In the genomic region with DNA sequence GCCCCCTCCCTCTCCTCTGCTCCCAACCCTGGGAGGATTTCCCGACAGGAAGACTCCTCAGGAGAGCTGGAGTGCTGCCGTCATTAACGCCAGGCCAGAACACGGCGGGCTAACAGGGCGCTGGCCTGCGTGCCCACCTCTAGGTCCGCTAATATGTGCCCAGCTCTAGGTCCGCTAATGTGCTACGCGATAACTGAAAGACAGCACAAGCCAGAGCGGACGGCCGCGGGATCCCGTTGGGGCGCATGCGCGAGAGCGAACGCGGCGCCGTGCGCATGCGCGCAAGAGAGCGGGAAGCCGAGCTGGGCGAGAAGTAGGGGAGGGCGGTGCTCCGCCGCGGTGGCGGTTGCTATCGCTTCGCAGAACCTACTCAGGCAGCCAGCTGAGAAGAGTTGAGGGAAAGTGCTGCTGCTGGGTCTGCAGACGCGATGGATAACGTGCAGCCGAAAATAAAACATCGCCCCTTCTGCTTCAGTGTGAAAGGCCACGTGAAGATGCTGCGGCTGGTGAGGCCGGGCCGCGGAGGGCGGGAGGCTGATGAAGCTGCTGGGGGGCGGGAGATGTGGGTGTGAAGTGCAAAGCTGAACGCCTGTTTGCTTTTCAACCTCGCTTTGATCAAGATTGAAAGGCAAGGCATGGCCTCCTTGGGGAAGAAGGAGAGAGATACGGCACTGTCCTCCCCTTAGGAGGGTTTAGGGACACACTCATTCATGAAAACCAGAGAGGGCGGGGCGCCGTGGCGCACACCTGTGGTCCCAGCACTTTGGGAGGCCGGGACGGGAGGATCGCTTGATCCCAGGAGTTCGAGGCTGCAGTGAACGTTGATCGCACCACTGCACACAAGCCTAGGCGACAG, we compare ENCODE assay signal across 8 cellular contexts. TPM values are rescaled to one million over a fixed set of nuclear protein-coding genes. Genes with fewer than 3 reads are reported as not detected.
DNase-seq lines count a peak whose midpoint lies in the region; TF ChIP-seq lines count a peak whose summit lies in the region.

A gene with protein sequence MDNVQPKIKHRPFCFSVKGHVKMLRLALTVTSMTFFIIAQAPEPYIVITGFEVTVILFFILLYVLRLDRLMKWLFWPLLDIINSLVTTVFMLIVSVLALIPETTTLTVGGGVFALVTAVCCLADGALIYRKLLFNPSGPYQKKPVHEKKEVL (plus strand): TSS at position 289 of the 856 bp plus-strand sequence. CDS start 140 bp downstream, at position 429.

- no peaks in the 10 kb centered on the region for H4K20me1 ChIP-seq in SK-N-SH (ENCODE audit: insufficient read depth)

- peaks cover 65% of the 10 kb centered on the region for H3K4me1 Mint-ChIP-seq in HFFc6 (ENCODE audit: low read depth)
- H3K4me1 Mint-ChIP-seq in activated naive CD4-positive, alpha-beta T cell treated with anti-CD3 and anti-CD28 coated beads, Interleukin-2, amount 10 ng/mL, durations not matched to agents 7 days and 5 days = peaks cover 79% of the 10 kb centered on the region

- TF ChIP-seq EP300 in SK-N-SH (IDR thresholded peaks at IDR 0.05; ENCODE audit: borderline replicate concordance in 1 of 2, low read depth in 1 of 2, low read length in 1 of 2) = no peak

- peak within 1 kb of the TSS; percentile 85 for H3K4me2 ChIP-seq in SK-N-SH

- H3K36me3 ChIP-seq in SK-N-SH (replicated peaks in 1 of 2; ENCODE audit: control insufficient read depth in 1 of 2, insufficient read depth in 2 of 2, low read length in 1 of 2) = peaks cover 0 to 6% of the 10 kb centered on the region in 2 experiments

- peak within 1 kb of the TSS; percentile 83 for H3K4me3 ChIP-seq in NB4 (ENCODE audit: low read depth, low read length)
- H3K4me3 ChIP-seq in SK-N-SH (ENCODE audit: low read depth in 2 of 2, low read length in 1 of 2) = peak within 1 kb of the TSS; percentile 71 to 78

- H3K9me2 ChIP-seq in SK-N-SH = no peaks in the 10 kb centered on the region

- H3K27ac Mint-ChIP-seq in HFFc6 = peak within 1 kb of the TSS; percentile 87
- H3K27ac Mint-ChIP-seq in activated naive CD4-positive, alpha-beta T cell treated with anti-CD3 and anti-CD28 coated beads, Interleukin-2, amount 10 ng/mL, durations not matched to agents 7 days and 5 days = peak within 1 kb of the TSS; percentile 92

- peaks cover 3% of the 10 kb centered on the region for H3F3A ChIP-seq in SK-N-SH (replicated peaks; ENCODE audit: insufficient read depth)

- peaks cover 51% of the 10 kb centered on the region for H3K79me2 ChIP-seq in SK-N-SH (ENCODE audit: insufficient read depth)

- peak within 1 kb of the TSS; percentile 95 for H2AFZ ChIP-seq in SK-N-SH (ENCODE audit: low read depth)

- peaks cover 26% of the 10 kb centered on the region for H3K36me3 Mint-ChIP-seq in HFFc6 (ENCODE audit: low read depth)
- peaks cover 39% of the 10 kb centered on the region for H3K36me3 Mint-ChIP-seq in activated naive CD4-positive, alpha-beta T cell treated with anti-CD3 and anti-CD28 coated beads, Interleukin-2, amount 10 ng/mL, durations not matched to agents 7 days and 5 days

- H3K9ac ChIP-seq in SK-N-SH = peak within 1 kb of the TSS; percentile 74

- H3K9me3 ChIP-seq in SK-N-SH = no peaks in the 10 kb centered on the region

- peak within 1 kb of the TSS; percentile 78 to 96 for H3K27ac ChIP-seq in SK-N-SH (ENCODE audit: low read depth in 2 of 2, low read length in 1 of 2)
- H3K27ac ChIP-seq in substantia nigra (ENCODE audit: low read depth, low read length, poor library complexity, severe bottlenecking) = peak within 1 kb of the TSS; percentile 96

- no peak; the same call in 1 of the 2 replicates for TF ChIP-seq RAD21 in SK-N-SH (IDR thresholded peaks at IDR 0.05; ENCODE audit: low read length)

- peak within 1 kb of the TSS; percentile 96 for H3K4me3 Mint-ChIP-seq in HFFc6
- H3K4me3 Mint-ChIP-seq in activated naive CD4-positive, alpha-beta T cell treated with anti-CD3 and anti-CD28 coated beads, Interleukin-2, amount 10 ng/mL, durations not matched to agents 7 days and 5 days = peak within 1 kb of the TSS; percentile 89

- peaks cover 19 to 27% of the 10 kb centered on the region in 2 experiments; a peak in 3 of 4 replicates for H3K4me1 ChIP-seq in SK-N-SH (ENCODE audit: control insufficient read depth in 1 of 2, insufficient read depth in 2 of 2, low read depth in 1 of 2, low read length in 1 of 2)

- DNase-seq in GM03348 (ENCODE audit: low spot score) = peak; percentile 99
- DNase-seq in HFFc6 = peak; percentile 80
- peak; percentile 93 for DNase-seq in NB4 (ENCODE audit: low read depth)
- peak; percentile 96 for DNase-seq in SK-N-SH
- peak; percentile 92 for DNase-seq in activated naive CD4-positive, alpha-beta T cell treated with anti-CD3 and anti-CD28 coated beads, Interleukin-2, amount 10 ng/mL, durations not matched to agents 7 days and 5 days
- DNase-seq in germinal center (ENCODE audit: low spot score) = peak; percentile 97
- DNase-seq in nucleus accumbens (lab: John Stamatoyannopoulos, UW) = peak in 54 of 56 donors; percentile 35 to 93 (median 82)
- peak in 47 of 49 donors; percentile 36 to 94 (median 80) for DNase-seq in substantia nigra (lab: John Stamatoyannopoulos, UW)

- peaks cover 4% of the 10 kb centered on the region; the same call in 1 of the 2 replicates for H3K27me3 Mint-ChIP-seq in HFFc6 (ENCODE audit: insufficient read depth)
- H3K27me3 Mint-ChIP-seq in activated naive CD4-positive, alpha-beta T cell treated with anti-CD3 and anti-CD28 coated beads, Interleukin-2, amount 10 ng/mL, durations not matched to agents 7 days and 5 days = peaks cover 4% of the 10 kb centered on the region

- POLR2A ChIA-PET in SK-N-SH (lab: Yijun Ruan, JAX) = interaction anchor here (0.6 to 1.4 kb wide), 3 partner anchors 8 to 51 kb away, joined by 4 to 6 read pairs (median 4); no protein-coding TSS in a partner anchor

- CTCF ChIA-PET in SK-N-SH (lab: Yijun Ruan, JAX) = interaction anchor here (0.6 to 2.5 kb wide), 10 partner anchors 10 to 261 kb away, joined by 3 to 11 read pairs (median 3); no protein-coding TSS in a partner anchor
- CTCF ChIA-PET in activated naive CD4-positive, alpha-beta T cell treated with anti-CD3 and anti-CD28 coated beads, Interleukin-2, amount 10 ng/mL, durations not matched to agents 7 days and 5 days (lab: Charles Lee) = interaction anchor here (0.6 to 4.6 kb wide), 15 partner anchors 10 to 146 kb away, joined by 3 to 39 read pairs (median 8); no protein-coding TSS in a partner anchor

- no peaks in the 10 kb centered on the region for H3K9me3 Mint-ChIP-seq in HFFc6
- H3K9me3 Mint-ChIP-seq in activated naive CD4-positive, alpha-beta T cell treated with anti-CD3 and anti-CD28 coated beads, Interleukin-2, amount 10 ng/mL, durations not matched to agents 7 days and 5 days = no peaks in the 10 kb centered on the region

- 4% methylated on average over 52 of the region's 63 CpGs for WGBS in SK-N-SH (ENCODE audit: low lambda C conversion rate)

- TF ChIP-seq POLR2A in NB4 (IDR thresholded peaks at IDR 0.05; ENCODE audit: extremely low read depth, insufficient read length) = peak; percentile 97

- no peak for TF ChIP-seq CTCF in HFFc6 (IDR thresholded peaks at IDR 0.05)
- TF ChIP-seq CTCF in NB4 (IDR thresholded peaks at IDR 0.05; ENCODE audit: low read depth, low read length) = no peak
- TF ChIP-seq CTCF in SK-N-SH (IDR thresholded peaks at IDR 0.05) = no peak

- no peaks in the 10 kb centered on the region for H3K27me3 ChIP-seq in SK-N-SH (ENCODE audit: insufficient read depth)

TF ChIP-seq in SK-N-SH, 30 proteins besides CTCF, POLR2A, EP300 and RAD21 (continues in another document):
- TF ChIP-seq NRF1 (IDR thresholded peaks at IDR 0.05; ENCODE audit: low read depth, low read length) (peak; percentile 99), ELF1 (IDR thresholded peaks at IDR 0.05) (no peak), SMC3 (IDR thresholded peaks at IDR 0.05; ENCODE audit: low read depth, low read length) (no peak), TEAD4 (IDR thresholded peaks at IDR 0.05; ENCODE audit: borderline replicate concordance, insufficient read depth) (no peak), GATA2 (CRISPR knock-in tag; IDR thresholded peaks at IDR 0.05) (peak; percentile 25; the same call in 1 of the 2 replicates), CHD2 (IDR thresholded peaks at IDR 0.05; ENCODE audit: low read length, partially characterized antibody) (peak; percentile 92), FOXJ3 (CRISPR knock-in tag; IDR thresholded peaks at IDR 0.05) (no peak; the same call in 1 of the 2 replicates), TCF12 (IDR thresholded peaks at IDR 0.05) (no peak), EZH2phosphoT487 (IDR thresholded peaks at IDR 0.05; ENCODE audit: borderline replicate concordance, low read depth) (no peak), JUND (IDR thresholded peaks at IDR 0.05) (no peak), YY1 (IDR thresholded peaks at IDR 0.05; ENCODE audit: low read depth) (peak; percentile 74), TAF1 (IDR thresholded peaks at IDR 0.05; ENCODE audit: borderline replicate concordance, low read depth, low read length) (peak; percentile 73; the same call in 1 of the 2 replicates), POLR2AphosphoS5 (IDR thresholded peaks at IDR 0.05; ENCODE audit: low read depth, low read length) (peak; percentile 94), MXI1 (IDR thresholded peaks at IDR 0.05; ENCODE audit: low read depth, low read length) (peak; percentile 29; the same call in 1 of the 2 replicates)
- TF ChIP-seq, protein P1, sequence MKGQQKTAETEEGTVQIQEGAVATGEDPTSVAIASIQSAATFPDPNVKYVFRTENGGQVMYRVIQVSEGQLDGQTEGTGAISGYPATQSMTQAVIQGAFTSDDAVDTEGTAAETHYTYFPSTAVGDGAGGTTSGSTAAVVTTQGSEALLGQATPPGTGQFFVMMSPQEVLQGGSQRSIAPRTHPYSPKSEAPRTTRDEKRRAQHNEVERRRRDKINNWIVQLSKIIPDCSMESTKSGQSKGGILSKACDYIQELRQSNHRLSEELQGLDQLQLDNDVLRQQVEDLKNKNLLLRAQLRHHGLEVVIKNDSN (IDR thresholded peaks at IDR 0.05; ENCODE audit: borderline replicate concordance, low read depth) = no peak
- TF ChIP-seq, protein P2, sequence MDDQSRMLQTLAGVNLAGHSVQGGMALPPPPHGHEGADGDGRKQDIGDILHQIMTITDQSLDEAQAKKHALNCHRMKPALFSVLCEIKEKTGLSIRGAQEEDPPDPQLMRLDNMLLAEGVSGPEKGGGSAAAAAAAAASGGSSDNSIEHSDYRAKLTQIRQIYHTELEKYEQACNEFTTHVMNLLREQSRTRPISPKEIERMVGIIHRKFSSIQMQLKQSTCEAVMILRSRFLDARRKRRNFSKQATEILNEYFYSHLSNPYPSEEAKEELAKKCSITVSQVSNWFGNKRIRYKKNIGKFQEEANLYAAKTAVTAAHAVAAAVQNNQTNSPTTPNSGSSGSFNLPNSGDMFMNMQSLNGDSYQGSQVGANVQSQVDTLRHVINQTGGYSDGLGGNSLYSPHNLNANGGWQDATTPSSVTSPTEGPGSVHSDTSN (IDR thresholded peaks at IDR 0.05) = no peak

RNA-seq across cellular contexts. Expression of the gene that starts here (rescaled TPM):
- total RNA-seq in HFFc6 (2021; fragmentation: NEBNext Ultra II Directional; extraction: Animal tissue kit (Norgen Biotek cat#: 25700)) = 10 to 100 TPM; 44.7 to 61.4 (median 56.8) TPM
- polyA plus RNA-seq in SK-N-SH (2012; rRNA removed) = 179 and 211 TPM in 2 replicates
- 185 and 194 TPM in 2 replicates for polyA plus RNA-seq in SK-N-SH (2012; cell fraction: cytosol; rRNA removed)
- polyA plus RNA-seq in SK-N-SH (2012; cell fraction: nucleus; rRNA removed) = 42.3 and 65.4 TPM in 2 replicates

Comparison
In these comparisons a context has a peak if more than half of its experiments do, and no peak if none do; other contexts are left out.
1. Peak in every context shown above with its lines: DNase-seq, H3K4me3 ChIP-seq and H3K27ac ChIP-seq.